In the genomic region with DNA sequence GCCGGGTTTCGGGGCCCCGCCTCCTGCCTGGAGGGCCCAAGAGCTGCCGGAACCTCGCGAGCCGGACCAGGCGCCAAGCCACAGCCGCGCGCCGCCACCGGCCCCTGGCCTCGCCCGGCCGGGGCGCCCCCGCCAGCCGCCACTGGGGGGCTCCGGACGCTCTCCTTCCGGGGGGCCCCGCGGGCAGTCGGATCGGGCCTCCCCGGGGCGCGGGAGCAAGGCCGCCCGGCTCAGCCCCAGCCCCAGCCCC, we compare ENCODE assay signal across 7 cellular contexts. TPM values are rescaled to one million over a fixed set of nuclear protein-coding genes. Genes with fewer than 3 reads are reported as not detected.
DNase-seq lines count a peak whose midpoint lies in the region; ATAC-seq and TF ChIP-seq lines count a peak whose summit lies in the region.

No MANE protein-coding gene starts in this region.

- H4K20me1 ChIP-seq in DND-41 (ENCODE audit: insufficient read depth, low read length) (no peaks in the 10 kb centered on the region), Karpas-422 (ENCODE audit: insufficient read depth, low read depth, low read length) (no peaks in the 10 kb centered on the region), neural cell (ENCODE audit: insufficient read depth) (no peaks in the 10 kb centered on the region)

- TF ChIP-seq CTCF in DND-41 (IDR thresholded peaks at IDR 0.05; ENCODE audit: borderline replicate concordance, extremely low read depth, low read length, poor library complexity, severe bottlenecking) (peak; percentile 35), neural cell (IDR thresholded peaks at IDR 0.05; ENCODE audit: poor library complexity, severe bottlenecking) (peak; percentile 47)

- TF ChIP-seq EP300 in neural cell (conservative IDR thresholded peaks at IDR 0.05; ENCODE audit: poor library complexity, severe bottlenecking) = no peak

- peak overlapping the region; percentile 92 for H3K27ac Mint-ChIP-seq in activated CD4-positive, alpha-beta T cell treated with anti-CD3 and anti-CD28 coated beads, Interleukin-2, amount 10 ng/mL, durations not matched to agents 7 days and 5 days

- H3K27ac ChIP-seq in DND-41 (ENCODE audit: low read length) (peak overlapping the region; percentile 67), Karpas-422 (ENCODE audit: low read length) (peak overlapping the region; percentile 87), neural cell (ENCODE audit: low read length) (peak overlapping the region; percentile 85)

- peaks cover 8% of the 10 kb centered on the region for H3K27me3 Mint-ChIP-seq in activated CD4-positive, alpha-beta T cell treated with anti-CD3 and anti-CD28 coated beads, Interleukin-2, amount 10 ng/mL, durations not matched to agents 7 days and 5 days

- H3K4me2 ChIP-seq in DND-41 (ENCODE audit: insufficient read depth, low read length) (peak overlapping the region; percentile 76), Karpas-422 (ENCODE audit: low read depth, low read length, poor library complexity, severe bottlenecking) (peak overlapping the region; percentile 97), neural cell (ENCODE audit: low read length) (peak overlapping the region; percentile 32)

- no peaks in the 10 kb centered on the region for H3K36me3 ChIP-seq in DND-41 (ENCODE audit: insufficient read depth, low read length)
- peaks cover 4% of the 10 kb centered on the region; the same call in 1 of the 2 replicates for H3K36me3 ChIP-seq in Karpas-422 (ENCODE audit: insufficient read depth, low read length)
- H3K36me3 ChIP-seq in neural cell (ENCODE audit: insufficient read depth, low read length) = no peaks in the 10 kb centered on the region

- DNase-seq in DND-41 (no peak), Karpas-422 (peak; percentile 93), fibroblast of the conjunctiva (ENCODE audit: low read depth) (peak; percentile 60), KG1 (lab: John Stamatoyannopoulos, UW) (no peak)
- DNase-seq in activated CD4-positive, alpha-beta T cell treated with anti-CD3 and anti-CD28 coated beads, Interleukin-2, amount 10 ng/mL, durations not matched to agents 7 days and 5 days = peak; percentile 70

- H3K79me2 ChIP-seq in DND-41 (ENCODE audit: insufficient read depth, low read length) = no peaks in the 10 kb centered on the region
- no peaks in the 10 kb centered on the region for H3K79me2 ChIP-seq in Karpas-422 (ENCODE audit: low read length)
- H3K79me2 ChIP-seq in neural cell (replicated peaks; ENCODE audit: insufficient read depth, low read length) = no peaks in the 10 kb centered on the region

- H3K4me3 ChIP-seq in DND-41 (ENCODE audit: low read depth in 1 of 2, low read length in 2 of 2) (peak overlapping the region; percentile 38 to 57; a peak in 3 of 4 replicates), Karpas-422 (ENCODE audit: low read length) (peak overlapping the region; percentile 85), neural cell (ENCODE audit: low read length) (peak overlapping the region; percentile 81)

- CTCF ChIA-PET in activated CD4-positive, alpha-beta T cell treated with anti-CD3 and anti-CD28 coated beads, Interleukin-2, amount 10 ng/mL, durations not matched to agents 7 days and 5 days (lab: Charles Lee) = interaction anchor here (0.6 to 2.3 kb wide), 9 partner anchors 13 to 731 kb away, joined by 3 to 11 read pairs (median 6); no protein-coding TSS in a partner anchor

- H3K9me3 Mint-ChIP-seq in activated CD4-positive, alpha-beta T cell treated with anti-CD3 and anti-CD28 coated beads, Interleukin-2, amount 10 ng/mL, durations not matched to agents 7 days and 5 days = peaks cover 5% of the 10 kb centered on the region

- peak; percentile 25; the same call in 2 of the 3 replicates for ATAC-seq in DND-41 (ENCODE audit: insufficient read depth, low read depth)
- peak; percentile 55 for ATAC-seq in GM19452 (IDR thresholded peaks at IDR 0.05; ENCODE audit: unreplicated experiment)

- H3K4me1 ChIP-seq in DND-41 (ENCODE audit: insufficient read depth, low read length) (peaks cover 23% of the 10 kb centered on the region), Karpas-422 (ENCODE audit: low read length) (peaks cover 23% of the 10 kb centered on the region)

- H3K9ac ChIP-seq in DND-41 (ENCODE audit: low read depth, low read length) (peak overlapping the region; percentile 95), Karpas-422 (ENCODE audit: low read length) (peak overlapping the region; percentile 87), neural cell (ENCODE audit: low read length) (peak overlapping the region; percentile 92)

- H3K36me3 Mint-ChIP-seq in activated CD4-positive, alpha-beta T cell treated with anti-CD3 and anti-CD28 coated beads, Interleukin-2, amount 10 ng/mL, durations not matched to agents 7 days and 5 days (ENCODE audit: low read depth) = peaks cover 3% of the 10 kb centered on the region

- H2AFZ ChIP-seq in DND-41 (ENCODE audit: low read depth, low read length) (peak overlapping the region; percentile 81), Karpas-422 (ENCODE audit: low read length) (peak overlapping the region; percentile 97), neural cell (ENCODE audit: low read depth, low read length) (peak overlapping the region; percentile 6)

- POLR2A ChIA-PET in activated CD4-positive, alpha-beta T cell treated with anti-CD3 and anti-CD28 coated beads, Interleukin-2, amount 10 ng/mL, durations not matched to agents 7 days and 5 days (lab: Charles Lee) = no interaction called here

- H3K4me1 Mint-ChIP-seq in activated CD4-positive, alpha-beta T cell treated with anti-CD3 and anti-CD28 coated beads, Interleukin-2, amount 10 ng/mL, durations not matched to agents 7 days and 5 days = peaks cover 25% of the 10 kb centered on the region

- H3K27me3 ChIP-seq in DND-41 (ENCODE audit: insufficient read depth, low read length, poor library complexity) (no peaks in the 10 kb centered on the region), Karpas-422 (ENCODE audit: low read length) (no peaks in the 10 kb centered on the region), neural cell (ENCODE audit: insufficient read depth, low read depth, low read length) (no peaks in the 10 kb centered on the region)

- H3K9me3 ChIP-seq in DND-41 (ENCODE audit: insufficient read depth, low read length, severe bottlenecking) = no peaks in the 10 kb centered on the region
- peaks cover 3% of the 10 kb centered on the region; the same call in 1 of the 2 replicates for H3K9me3 ChIP-seq in Karpas-422 (ENCODE audit: low read length)
- no peaks in the 10 kb centered on the region for H3K9me3 ChIP-seq in neural cell (ENCODE audit: low read length)

- no peaks in the 10 kb centered on the region for H3K9me2 ChIP-seq in Karpas-422 (replicated peaks; ENCODE audit: insufficient read depth, low read length)
- H3K9me2 ChIP-seq in neural cell (ENCODE audit: insufficient read depth, low read length) = no peaks in the 10 kb centered on the region

- H3K4me3 Mint-ChIP-seq in activated CD4-positive, alpha-beta T cell treated with anti-CD3 and anti-CD28 coated beads, Interleukin-2, amount 10 ng/mL, durations not matched to agents 7 days and 5 days = peak overlapping the region; percentile 75

- peaks cover 4% of the 10 kb centered on the region for H3F3A ChIP-seq in neural cell (ENCODE audit: insufficient read depth, low read length, poor library complexity, severe bottlenecking)

- no peak for TF ChIP-seq RAD21 in neural cell (conservative IDR thresholded peaks at IDR 0.05)

TF ChIP-seq in neural cell, 6 proteins besides CTCF, POLR2A, EP300 and RAD21:
- TF ChIP-seq EZH2 (IDR thresholded peaks at IDR 0.05; ENCODE audit: borderline replicate concordance, insufficient read depth, low read length, poor library complexity, severe bottlenecking) (no peak), MXI1 (conservative IDR thresholded peaks at IDR 0.05; ENCODE audit: poor library complexity, severe bottlenecking) (no peak), TAF1 (IDR thresholded peaks at IDR 0.05; ENCODE audit: low read depth) (no peak), SMC3 (conservative IDR thresholded peaks at IDR 0.05; ENCODE audit: poor library complexity) (no peak), POLR2AphosphoS5 (IDR thresholded peaks at IDR 0.05) (no peak)
- TF ChIP-seq, protein P1, sequence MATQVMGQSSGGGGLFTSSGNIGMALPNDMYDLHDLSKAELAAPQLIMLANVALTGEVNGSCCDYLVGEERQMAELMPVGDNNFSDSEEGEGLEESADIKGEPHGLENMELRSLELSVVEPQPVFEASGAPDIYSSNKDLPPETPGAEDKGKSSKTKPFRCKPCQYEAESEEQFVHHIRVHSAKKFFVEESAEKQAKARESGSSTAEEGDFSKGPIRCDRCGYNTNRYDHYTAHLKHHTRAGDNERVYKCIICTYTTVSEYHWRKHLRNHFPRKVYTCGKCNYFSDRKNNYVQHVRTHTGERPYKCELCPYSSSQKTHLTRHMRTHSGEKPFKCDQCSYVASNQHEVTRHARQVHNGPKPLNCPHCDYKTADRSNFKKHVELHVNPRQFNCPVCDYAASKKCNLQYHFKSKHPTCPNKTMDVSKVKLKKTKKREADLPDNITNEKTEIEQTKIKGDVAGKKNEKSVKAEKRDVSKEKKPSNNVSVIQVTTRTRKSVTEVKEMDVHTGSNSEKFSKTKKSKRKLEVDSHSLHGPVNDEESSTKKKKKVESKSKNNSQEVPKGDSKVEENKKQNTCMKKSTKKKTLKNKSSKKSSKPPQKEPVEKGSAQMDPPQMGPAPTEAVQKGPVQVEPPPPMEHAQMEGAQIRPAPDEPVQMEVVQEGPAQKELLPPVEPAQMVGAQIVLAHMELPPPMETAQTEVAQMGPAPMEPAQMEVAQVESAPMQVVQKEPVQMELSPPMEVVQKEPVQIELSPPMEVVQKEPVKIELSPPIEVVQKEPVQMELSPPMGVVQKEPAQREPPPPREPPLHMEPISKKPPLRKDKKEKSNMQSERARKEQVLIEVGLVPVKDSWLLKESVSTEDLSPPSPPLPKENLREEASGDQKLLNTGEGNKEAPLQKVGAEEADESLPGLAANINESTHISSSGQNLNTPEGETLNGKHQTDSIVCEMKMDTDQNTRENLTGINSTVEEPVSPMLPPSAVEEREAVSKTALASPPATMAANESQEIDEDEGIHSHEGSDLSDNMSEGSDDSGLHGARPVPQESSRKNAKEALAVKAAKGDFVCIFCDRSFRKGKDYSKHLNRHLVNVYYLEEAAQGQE (IDR thresholded peaks at IDR 0.05; ENCODE audit: borderline replicate concordance) = no peak

RNA-seq across cellular contexts. Expression of gene HAAO, which starts 17.4 kb away (rescaled TPM):
- total RNA-seq in Karpas-422 (2014; rRNA removed; shearing (Covaris generic); ENCODE audit: low replicate concordance) = not detected in 2 replicates
- total RNA-seq in activated CD4-positive, alpha-beta T cell treated with anti-CD3 and anti-CD28 coated beads, Interleukin-2, amount 10 ng/mL, durations not matched to agents 7 days and 5 days = not detected
- polyA plus RNA-seq in neural cell = not detected in 2 replicates
- polyA minus RNA-seq in neural cell = not detected in 2 replicates

RNA-seq across cellular contexts. Expression of gene OXER1, which starts 45.9 kb away (rescaled TPM):
- total RNA-seq in Karpas-422 (2014; rRNA removed; shearing (Covaris generic); ENCODE audit: low replicate concordance) = not detected in 2 replicates
- total RNA-seq in activated CD4-positive, alpha-beta T cell treated with anti-CD3 and anti-CD28 coated beads, Interleukin-2, amount 10 ng/mL, durations not matched to agents 7 days and 5 days = not detected
- not detected in 2 replicates for polyA plus RNA-seq in neural cell
- polyA minus RNA-seq in neural cell = not detected in 2 replicates

Comparison
In these comparisons a context has a peak if more than half of its experiments do, and no peak if none do; other contexts are left out.
1. DNase-seq: peak in Karpas-422 (single experiment), activated CD4-positive, alpha-beta T cell treated with anti-CD3 and anti-CD28 coated beads, Interleukin-2, amount 10 ng/mL, durations not matched to agents 7 days and 5 days (single experiment) and fibroblast of the conjunctiva (single experiment); none in DND-41 (single experiment) and KG1 (single experiment).
2. H2AFZ ChIP-seq: peak in every context shown above with its lines; median percentile 97 in Karpas-422; 81 in DND-41; 6 in neural cell.
3. H3K4me2 ChIP-seq: peak in every context shown above with its lines; median percentile 97 in Karpas-422; 76 in DND-41; 32 in neural cell.
4. Peak in every context shown above with its lines, with median percentiles within 50 percentile points of each other: H3K27ac ChIP-seq, H3K4me3 ChIP-seq and H3K9ac ChIP-seq.